ENCODE assay signal across 8 cellular contexts in genomic region chr2:85769236-85769986, GRCh38. TPM values are rescaled to one million over a fixed set of nuclear protein-coding genes. Genes with fewer than 3 reads are reported as not detected.
A peak's percentile ranks its signal among the peaks of the same experiment; 100 is the strongest.
DNase-seq lines count a peak whose midpoint lies in the region; ATAC-seq and TF ChIP-seq lines count a peak whose summit lies in the region.

No MANE protein-coding gene starts in this region.

- no peaks in the 10 kb centered on the region for H3K9me3 ChIP-seq in right cardiac atrium (ENCODE audit: control insufficient read depth, low read length)

- CTCF ChIA-PET in RWPE1 (lab: Yijun Ruan, JAX), result interaction anchor here (0.6 to 0.8 kb wide), 4 partner anchors 15 to 370 kb away, joined by 3 to 5 read pairs (median 4); partner anchors contain the start of gene ATOH8

- DNase-seq in AG08396 (ENCODE audit: low spot score) (peak; percentile 45), GM13977 (ENCODE audit: low spot score) (peak; percentile 51), RWPE1 (ENCODE audit: low spot score) (peak; percentile 38), right cardiac atrium (peak; percentile 28 to 68 (median 66)), omental fat pad (ENCODE audit: low spot score) (no peak), NCI-H226 (no peak), kidney tubule cell (ENCODE audit: low spot score) (no peak)

- POLR2A ChIA-PET in RWPE1 (lab: Yijun Ruan, JAX; ENCODE audit: low non-redundant PET), result no interaction called here

- no peaks in the 10 kb centered on the region for H3K27me3 ChIP-seq in right cardiac atrium (ENCODE audit: control insufficient read depth, insufficient read depth)

- peaks cover 77% of the 10 kb centered on the region for H3K4me1 ChIP-seq in right cardiac atrium (ENCODE audit: control insufficient read depth, insufficient read depth, low read length)

- 59% methylated on average over 12 of the region's 12 CpGs for WGBS in right cardiac atrium

- in situ Hi-C loops in GM13977 (cut with MboI; ENCODE audit: low pct_unique_long_range_greater_than_20kb, low sequenced_read_pairs, unreplicated experiment), result no loop called here

- H3K27ac ChIP-seq in RWPE1 (peak overlapping the region; percentile 98), right cardiac atrium (ENCODE audit: low read length) (peak overlapping the region; percentile 71)

- intact Hi-C loops in right cardiac atrium (cut with DNase I), result loop anchor here in 1 of 4 donors (2.0 kb wide), 1 partner anchor 15 kb away; no protein-coding TSS in a partner anchor

- ATAC-seq in right cardiac atrium, result no peak
- ATAC-seq in omental fat pad (ENCODE audit: low FRiP score), result no peak
- ATAC-seq in GM19324 (IDR thresholded peaks at IDR 0.05; ENCODE audit: low FRiP score, unreplicated experiment), result no peak

- TF ChIP-seq CTCF in GM13977 (IDR thresholded peaks at IDR 0.05; ENCODE audit: extremely low read depth, insufficient read depth, missing control alignments), result no peak
- TF ChIP-seq CTCF in RWPE1 (conservative IDR thresholded peaks at IDR 0.05; ENCODE audit: low read depth), result no peak
- TF ChIP-seq CTCF in omental fat pad (IDR thresholded peaks at IDR 0.05), result no peak

- H3K4me3 ChIP-seq in right cardiac atrium (ENCODE audit: low read length), result no peak overlapping the region

RNA-seq across cellular contexts. Expression of gene ATOH8, which starts 15.6 kb away (rescaled TPM):
- total RNA-seq in right cardiac atrium (10 to 100 TPM; 35.7 to 55.5 (median 45.7) TPM), omental fat pad (100 to 1,000 TPM in 1 of 4 donors, 10 to 100 TPM in 3; 17.1 to 210 (median 45.9) TPM)
- 57.8 TPM for polyA plus RNA-seq in right cardiac atrium

Comparison
In these comparisons a context has a peak if more than half of its experiments do, and no peak if none do; other contexts are left out.
1. DNase-seq: peak in AG08396 (single experiment), GM13977 (single experiment), RWPE1 (single experiment) and right cardiac atrium (3 of 3); none in omental fat pad (single experiment), NCI-H226 (single experiment) and kidney tubule cell (single experiment).